Comparison of ENCODE assay signal across 16 cellular contexts in genomic region chr1:153397056-153397923, GRCh38.
"Had no signal": no experiment of that assay in that cellular context is flagged by ENCODE, and none has a peak within 500 bp of the region (broad histone marks: within the 10 kb centered on the region; RNA-seq: fewer than 3 reads in every experiment).

No MANE protein-coding gene starts in this region.

- H3K9me3 Mint-ChIP-seq: activated CD4-positive, alpha-beta T cell treated with anti-CD3 and anti-CD28 coated beads, Interleukin-2, amount 10 ng/mL, durations not matched to agents 7 days and 5 days; activated naive CD8-positive, alpha-beta T cell treated with anti-CD3 and anti-CD28 coated beads for 36 hours; brain; naive B cell; neural progenitor cell; stimulated activated effector memory CD8-positive, alpha-beta T cell treated with anti-CD3 and anti-CD28 coated beads, Interleukin-12 subunit alpha, Interleukin-12 subunit beta, amount 100 ng/mL, for 72 hours; T-helper 2 cell treated with Interferon-gamma antibody and Interleukin-4, amounts not matched to agents 5 μg/mL and 100 μg/mL, for 36 hours had no signal

- H3K36me3 Mint-ChIP-seq: activated naive CD8-positive, alpha-beta T cell treated with anti-CD3 and anti-CD28 coated beads for 36 hours; brain; naive B cell; neural progenitor cell; stimulated activated effector memory CD8-positive, alpha-beta T cell treated with anti-CD3 and anti-CD28 coated beads, Interleukin-12 subunit alpha, Interleukin-12 subunit beta, amount 100 ng/mL, for 72 hours had no signal

- H3K27ac ChIP-seq: epithelial cell of prostate, neural progenitor cell, parathyroid adenoma had no signal

- H3K4me3 Mint-ChIP-seq: activated CD4-positive, alpha-beta T cell treated with anti-CD3 and anti-CD28 coated beads, Interleukin-2, amount 10 ng/mL, durations not matched to agents 7 days and 5 days; activated naive CD8-positive, alpha-beta T cell treated with anti-CD3 and anti-CD28 coated beads for 36 hours; brain; naive B cell; neural progenitor cell; stimulated activated effector memory CD8-positive, alpha-beta T cell treated with anti-CD3 and anti-CD28 coated beads, Interleukin-12 subunit alpha, Interleukin-12 subunit beta, amount 100 ng/mL, for 72 hours; T-helper 2 cell treated with Interferon-gamma antibody and Interleukin-4, amounts not matched to agents 5 μg/mL and 100 μg/mL, for 36 hours had no signal

- H3K4me1 ChIP-seq: neural progenitor cell, parathyroid adenoma had no signal

- DNase-seq: activated CD4-positive, alpha-beta T cell treated with anti-CD3 and anti-CD28 coated beads, Interleukin-2, amount 10 ng/mL, durations not matched to agents 7 days and 5 days; activated CD8-positive, alpha-beta memory T cell treated with anti-CD3 and anti-CD28 coated beads for 24 hours; activated gamma-delta T cell treated with Interleukin-2 at 50 U/mL for 16 hours; activated naive CD8-positive, alpha-beta T cell treated with anti-CD3 and anti-CD28 coated beads for 36 hours; amygdala; effector memory CD4-positive, alpha-beta T cell; foreskin melanocyte; left cardiac atrium; naive B cell had no signal

- H3K27ac Mint-ChIP-seq: activated CD4-positive, alpha-beta T cell treated with anti-CD3 and anti-CD28 coated beads, Interleukin-2, amount 10 ng/mL, durations not matched to agents 7 days and 5 days; activated naive CD8-positive, alpha-beta T cell treated with anti-CD3 and anti-CD28 coated beads for 36 hours; brain; naive B cell; neural progenitor cell; stimulated activated effector memory CD8-positive, alpha-beta T cell treated with anti-CD3 and anti-CD28 coated beads, Interleukin-12 subunit alpha, Interleukin-12 subunit beta, amount 100 ng/mL, for 72 hours; T-helper 2 cell treated with Interferon-gamma antibody and Interleukin-4, amounts not matched to agents 5 μg/mL and 100 μg/mL, for 36 hours had no signal

- H3K27me3 ChIP-seq: neural progenitor cell had no signal

- ATAC-seq: left cardiac atrium; stimulated activated effector memory CD8-positive, alpha-beta T cell treated with anti-CD3 and anti-CD28 coated beads, Interleukin-12 subunit alpha, Interleukin-12 subunit beta, amount 100 ng/mL, for 72 hours had no signal

- H3K4me1 Mint-ChIP-seq: activated CD4-positive, alpha-beta T cell treated with anti-CD3 and anti-CD28 coated beads, Interleukin-2, amount 10 ng/mL, durations not matched to agents 7 days and 5 days; activated naive CD8-positive, alpha-beta T cell treated with anti-CD3 and anti-CD28 coated beads for 36 hours; brain; naive B cell; neural progenitor cell; stimulated activated effector memory CD8-positive, alpha-beta T cell treated with anti-CD3 and anti-CD28 coated beads, Interleukin-12 subunit alpha, Interleukin-12 subunit beta, amount 100 ng/mL, for 72 hours had no signal

- H3K36me3 ChIP-seq: neural progenitor cell had no signal

- H3K4me3 ChIP-seq: lung, neural progenitor cell had no signal
